ENCODE assay signal across 9 cellular contexts in genomic region chr15:67025719-67026118, GRCh38. TPM values are rescaled to one million over a fixed set of nuclear protein-coding genes. Genes with fewer than 3 reads are reported as not detected.
DNase-seq lines count a peak whose midpoint lies in the region; ATAC-seq, FAIRE-seq and TF ChIP-seq lines count a peak whose summit lies in the region.
"Had no signal": no experiment of that assay in that cellular context is flagged by ENCODE, and none has a peak within 500 bp of the region (broad histone marks: within the 10 kb centered on the region; RNA-seq: fewer than 3 reads in every experiment).

No MANE protein-coding gene starts in this region.

- no peaks in the 10 kb centered on the region for H4K20me1 ChIP-seq in BLaER1

- peak overlapping the region; percentile 48 for H3K27ac Mint-ChIP-seq in endothelial cell (ENCODE audit: unreplicated experiment)

- no peaks in the 10 kb centered on the region for H3K9me3 Mint-ChIP-seq in endothelial cell (ENCODE audit: unreplicated experiment)

- peaks cover 27% of the 10 kb centered on the region for H3K4me1 ChIP-seq in BLaER1
- peaks cover 23% of the 10 kb centered on the region for H3K4me1 ChIP-seq in HAP-1

- FAIRE-seq in urothelium cell line (lab: Jason Lieb, UNC): no peak

- peaks cover 28% of the 10 kb centered on the region for H3K4me1 Mint-ChIP-seq in endothelial cell (ENCODE audit: unreplicated experiment)

- TF ChIP-seq CTCF in endothelial cell (IDR thresholded peaks at IDR 0.05; ENCODE audit: unreplicated experiment): no peak
- no peak for TF ChIP-seq CTCF in omental fat pad (IDR thresholded peaks at IDR 0.05)

- ATAC-seq in omental fat pad (ENCODE audit: low FRiP score) (peak; percentile 74), HG03039 (IDR thresholded peaks at IDR 0.05; ENCODE audit: unreplicated experiment) (no peak)

- H3K9ac ChIP-seq in BLaER1: peak overlapping the region; percentile 7; the same call in 1 of the 2 replicates

- peak overlapping the region; percentile 70 for H3K4me2 ChIP-seq in BLaER1

- in situ Hi-C loops in HAP-1 (cut with MboI; ENCODE audit: low sequenced_read_pairs): no loop called here

- H3K27me3 ChIP-seq in BLaER1 (no peaks in the 10 kb centered on the region), HAP-1 (ENCODE audit: low read depth) (no peaks in the 10 kb centered on the region)

- H3K36me3 ChIP-seq in BLaER1 (no peaks in the 10 kb centered on the region), HAP-1 (replicated peaks) (no peaks in the 10 kb centered on the region)

- H3K4me3 Mint-ChIP-seq in endothelial cell (ENCODE audit: unreplicated experiment): no peak overlapping the region

- H3K4me3 ChIP-seq in BLaER1 (no peak overlapping the region), HAP-1 (no peak overlapping the region)

- no peaks in the 10 kb centered on the region for H3K36me3 Mint-ChIP-seq in endothelial cell (ENCODE audit: low read depth, unreplicated experiment)

- H3K27ac ChIP-seq in BLaER1: peak overlapping the region; percentile 57

- no peaks in the 10 kb centered on the region for H3K9me3 ChIP-seq in BLaER1
- no peaks in the 10 kb centered on the region for H3K9me3 ChIP-seq in HAP-1

- DNase-seq in NCI-H226 (peak; percentile 97), endothelial cell (ENCODE audit: low spot score) (no peak), omental fat pad (ENCODE audit: low spot score) (no peak), urothelium cell line (ENCODE audit: low spot score) (no peak), HAP-1 (ENCODE audit: low spot score in 2 of 2) (no peak), NK-92 (lab: John Stamatoyannopoulos, UW; ENCODE audit: unreplicated experiment) (no peak)
- DNase-seq: NCI-H774 had no signal

- peaks cover 2% of the 10 kb centered on the region for H3K27me3 Mint-ChIP-seq in endothelial cell (ENCODE audit: unreplicated experiment)

RNA-seq across cellular contexts. Expression of gene SMAD3, which starts 39.7 kb away (rescaled TPM):
- total RNA-seq in endothelial cell (ENCODE audit: unreplicated experiment): 8.2 TPM
- 10 to 100 TPM; 30.9 to 58.1 (median 49.9) TPM for total RNA-seq in omental fat pad
